15 cellular contexts compared by ENCODE assay signal in the genomic region with DNA sequence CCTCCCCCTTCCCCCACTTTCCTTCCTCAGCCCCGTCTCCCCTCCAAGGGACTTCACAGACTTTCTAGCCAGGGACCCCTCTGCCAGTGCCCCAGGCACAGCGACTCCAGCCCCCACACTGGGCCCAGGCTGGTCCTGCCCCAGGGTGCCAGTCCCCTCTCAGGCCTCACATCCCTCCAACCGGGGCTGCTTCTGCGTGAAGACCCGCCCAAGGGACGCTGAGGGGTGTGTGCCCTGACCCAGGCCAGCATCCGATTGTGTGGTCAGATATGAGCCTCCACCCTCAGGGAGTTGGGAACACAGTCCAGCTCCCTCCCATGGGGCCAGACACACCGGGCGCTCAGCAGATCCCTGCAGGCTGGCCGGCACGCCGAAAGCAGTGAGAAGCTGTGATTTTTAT.
DNase-seq lines count a peak whose midpoint lies in the region; ATAC-seq and TF ChIP-seq lines count a peak whose summit lies in the region.
"Had no signal": no experiment of that assay in that cellular context is flagged by ENCODE, and none has a peak within 500 bp of the region (broad histone marks: within the 10 kb centered on the region; RNA-seq: fewer than 3 reads in every experiment).

No MANE protein-coding gene starts in this region.

- H3K18ac ChIP-seq in neuronal stem cell (ENCODE audit: low read length): peak overlapping the region; percentile 90

- H4K91ac ChIP-seq in neuronal stem cell (ENCODE audit: low read depth, low read length, poor library complexity): no peak overlapping the region

- DNase-seq in Right ventricle myocardium inferior (ENCODE audit: missing footprints) (peak; percentile 60), heart right ventricle (no peak), BE2C (peak; percentile 31), SK-N-DZ (ENCODE audit: low spot score) (peak; percentile 25), neuronal stem cell (ENCODE audit: low spot score) (no peak), mesenteric fat pad (ENCODE audit: low spot score) (no peak)
- no peak for DNase-seq in activated CD4-positive, CD25-positive, alpha-beta regulatory T cell (lab: John Stamatoyannopoulos, UW)
- DNase-seq: 8988T; AML-193; CD4-positive, CD25-positive, alpha-beta regulatory T cell; DMS53; GF-D8 had no signal

- 52 to 61% methylated on average over 12 of the region's 12 CpGs for WGBS in heart right ventricle, 2 donors
- no CpG with 5 or more reads among the region's 12 CpGs for WGBS in neuronal stem cell (ENCODE audit: extremely low coverage in 2 of 2, insufficient read length in 2 of 2, insufficient replicate concordance in 1 of 2), 2 donors

- H3K27ac ChIP-seq in heart right ventricle: no peak overlapping the region
- no peak overlapping the region for H3K27ac ChIP-seq in neuronal stem cell (replicated peaks; ENCODE audit: low read length)
- H3K27ac ChIP-seq: BLaER1 treated with 17β-estradiol and CSF1 and Interleukin-3, amounts not matched to agents 10 nM and 100 nM; HL-60 had no signal

- H3K4me2 ChIP-seq in neuronal stem cell (ENCODE audit: insufficient read depth, low read length, poor library complexity, severe bottlenecking): no peak overlapping the region
- H3K4me2 ChIP-seq: BLaER1 treated with 17β-estradiol and CSF1 and Interleukin-3, amounts not matched to agents 10 nM and 100 nM had no signal

- peak overlapping the region; percentile 60 for H3K9ac ChIP-seq in neuronal stem cell (ENCODE audit: low read depth, low read length, poor library complexity)
- H3K9ac ChIP-seq: BLaER1 treated with 17β-estradiol and CSF1 and Interleukin-3, amounts not matched to agents 10 nM and 100 nM had no signal

- no peak overlapping the region for H3K4ac ChIP-seq in neuronal stem cell (ENCODE audit: low read length)

- H2AFZ ChIP-seq in neuronal stem cell (ENCODE audit: low read length): no peak overlapping the region

- H2BK15ac ChIP-seq in neuronal stem cell (ENCODE audit: low read length): peak overlapping the region; percentile 67

- H2BK12ac ChIP-seq in neuronal stem cell (ENCODE audit: low read length): no peak overlapping the region

- H3K23ac ChIP-seq in neuronal stem cell (ENCODE audit: low read depth, low read length, poor library complexity): peak overlapping the region; percentile 80

- intact Hi-C loops in Right ventricle myocardium inferior (cut with DNase I) (no loop called here), heart right ventricle (cut with DNase I) (no loop called here)

- H3K79me1 ChIP-seq in neuronal stem cell (ENCODE audit: low read depth, low read length): peaks cover 3% of the 10 kb centered on the region

- peak overlapping the region; percentile 56 for H3K14ac ChIP-seq in neuronal stem cell (ENCODE audit: low read length)

- H3K4me1 ChIP-seq in heart right ventricle (no peaks in the 10 kb centered on the region), BE2C (no peaks in the 10 kb centered on the region), neuronal stem cell (ENCODE audit: control insufficient read depth in 2 of 2, insufficient read depth in 1 of 2, low read depth in 1 of 2, low read length in 2 of 2) (no peaks in the 10 kb centered on the region)

- peaks cover 0 to 59% (median 26%) of the 10 kb centered on the region in 7 donors for H3K27me3 ChIP-seq in heart right ventricle
- H3K27me3 ChIP-seq in BE2C: peaks cover 54% of the 10 kb centered on the region
- peaks cover 0 to 51% (median 0%) of the 10 kb centered on the region in 3 experiments for H3K27me3 ChIP-seq in neuronal stem cell (ENCODE audit: control insufficient read depth in 3 of 3, insufficient read depth in 3 of 3, low read depth in 1 of 3, low read length in 3 of 3)

- H3K4me3 ChIP-seq in heart right ventricle (no peak overlapping the region), BE2C (ENCODE audit: low read depth, low read length) (no peak overlapping the region), neuronal stem cell (ENCODE audit: low read length in 2 of 2) (no peak overlapping the region)
- H3K4me3 ChIP-seq: BLaER1 treated with 17β-estradiol and CSF1 and Interleukin-3, amounts not matched to agents 10 nM and 100 nM had no signal

- H2AK5ac ChIP-seq in neuronal stem cell (ENCODE audit: low read depth, low read length): peak overlapping the region; percentile 61

- H3K36me3 ChIP-seq in heart right ventricle: no peaks in the 10 kb centered on the region
- H3K36me3 ChIP-seq in BE2C: no peaks in the 10 kb centered on the region
- H3K36me3 ChIP-seq in neuronal stem cell (replicated peaks in 1 of 2; ENCODE audit: control insufficient read depth in 2 of 2, insufficient read depth in 2 of 2, low read length in 2 of 2): no peaks in the 10 kb centered on the region
- H3K36me3 ChIP-seq: BLaER1 treated with 17β-estradiol and CSF1 and Interleukin-3, amounts not matched to agents 10 nM and 100 nM had no signal

- H2BK120ac ChIP-seq in neuronal stem cell (ENCODE audit: low read depth, low read length): no peak overlapping the region

- no peak overlapping the region for H4K8ac ChIP-seq in neuronal stem cell (ENCODE audit: low read depth, low read length)

- H2BK5ac ChIP-seq in neuronal stem cell (ENCODE audit: low read length): no peak overlapping the region

- ATAC-seq in Right ventricle myocardium inferior (no peak), heart right ventricle (no peak), HG03442 (IDR thresholded peaks at IDR 0.05; ENCODE audit: unreplicated experiment) (no peak)

- no peak for TF ChIP-seq CTCF in heart right ventricle (IDR thresholded peaks at IDR 0.05)
- no peak for TF ChIP-seq CTCF in BE2C (IDR thresholded peaks at IDR 0.05; ENCODE audit: low read depth, low read length)

- H3K9me3 ChIP-seq in heart right ventricle (peaks cover 0 to 31% (median 0%) of the 10 kb centered on the region in 11 donors), BE2C (no peaks in the 10 kb centered on the region), neuronal stem cell (replicated peaks in 1 of 2; ENCODE audit: control insufficient read depth in 2 of 2, insufficient read depth in 1 of 2, low read depth in 1 of 2, low read length in 2 of 2) (peaks cover 2 to 3% of the 10 kb centered on the region in 2 donors)

Comparison
In these comparisons a context has a peak if more than half of its experiments do, and no peak if none do; other contexts are left out.
1. DNase-seq: peak in Right ventricle myocardium inferior (single experiment), BE2C (single experiment) and SK-N-DZ (single experiment); none in heart right ventricle (0 of 2), neuronal stem cell (single experiment), mesenteric fat pad (single experiment) and activated CD4-positive, CD25-positive, alpha-beta regulatory T cell (0 of 4).